ENCODE assay signal across 11 cellular contexts in the genomic region with DNA sequence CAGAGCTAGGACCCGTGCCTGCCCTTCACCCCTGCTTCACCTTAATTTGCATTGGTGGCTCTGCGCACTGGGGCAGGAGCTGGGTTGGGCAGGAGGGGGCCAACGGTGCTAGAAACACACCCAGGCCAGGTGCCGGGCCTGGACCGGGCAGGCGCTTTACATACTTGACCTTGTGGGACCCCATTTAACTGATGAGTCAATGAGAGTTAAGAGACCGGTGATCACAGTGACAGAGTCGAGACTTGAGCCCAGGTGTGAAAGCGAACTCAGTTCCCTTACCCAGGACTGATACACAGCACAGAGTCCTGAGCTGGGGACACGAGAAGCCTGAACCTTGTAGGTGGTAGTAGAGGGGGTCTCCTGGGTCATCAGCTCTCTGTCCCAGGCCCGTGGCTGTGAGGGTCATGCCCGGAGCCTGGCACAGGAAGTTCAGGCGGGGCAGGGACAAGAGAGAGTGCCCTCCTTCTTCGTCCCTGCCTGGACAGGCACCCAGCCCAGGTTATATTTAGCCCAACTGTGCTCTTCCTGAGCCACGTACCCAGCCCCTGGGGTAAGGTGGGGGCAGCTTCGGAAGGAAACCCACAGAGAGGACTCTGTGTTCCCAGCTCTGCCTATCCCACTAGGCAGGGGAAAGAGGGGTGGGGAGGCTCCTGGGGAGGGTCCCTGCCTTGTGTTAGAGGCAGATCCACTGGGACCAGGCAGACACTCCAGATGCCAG. TPM values are rescaled to one million over a fixed set of nuclear protein-coding genes. Genes with fewer than 3 reads are reported as not detected.
DNase-seq lines count a peak whose midpoint lies in the region; ATAC-seq, FAIRE-seq and TF ChIP-seq lines count a peak whose summit lies in the region.
"Had no signal": no experiment of that assay in that cellular context is flagged by ENCODE, and none has a peak within 500 bp of the region (broad histone marks: within the 10 kb centered on the region; RNA-seq: fewer than 3 reads in every experiment).

No MANE protein-coding gene starts in this region.

- peak; percentile 28 for DNase-seq in WERI-Rb-1
- DNase-seq in lower lobe of right lung, result no peak
- DNase-seq in NCI-H2029 (lab: John Stamatoyannopoulos, UW), result no peak
- no peak for DNase-seq in brain microvascular endothelial cell
- no peak for DNase-seq in frontal cortex (ENCODE audit: low spot score in 2 of 2)
- DNase-seq: activated effector memory CD4-positive, alpha-beta T cell treated with anti-CD3 and anti-CD28 coated beads, Interleukin-2, amount 50 U/mL, for 16 hours; hypothalamus; Karpas-422; NCI-H524 had no signal

- H3K4me3 ChIP-seq in DOHH2 (ENCODE audit: low read length) (peak overlapping the region; percentile 33), WERI-Rb-1 (ENCODE audit: low read depth, low read length) (no peak overlapping the region), lower lobe of right lung (peak overlapping the region; percentile 50), brain microvascular endothelial cell (ENCODE audit: low read depth, low read length) (no peak overlapping the region)

- no peak for TF ChIP-seq CTCF in DOHH2 (IDR thresholded peaks at IDR 0.05; ENCODE audit: low read depth, low read length, poor library complexity, severe bottlenecking)
- no peak for TF ChIP-seq CTCF in WERI-Rb-1 (IDR thresholded peaks at IDR 0.05; ENCODE audit: low read depth, low read length)
- no peak for TF ChIP-seq CTCF in lower lobe of right lung (IDR thresholded peaks at IDR 0.05)
- TF ChIP-seq CTCF in brain microvascular endothelial cell (IDR thresholded peaks at IDR 0.05; ENCODE audit: low read depth, low read length, missing control alignments), result no peak

- peak; percentile 48 to 54 for ATAC-seq in lower lobe of right lung

- H3K4me2 ChIP-seq in DOHH2 (ENCODE audit: low read length), result peak overlapping the region; percentile 66

- H3K9me2 ChIP-seq in DOHH2 (replicated peaks; ENCODE audit: control insufficient read depth, low read length), result no peaks in the 10 kb centered on the region

- no peak for FAIRE-seq in frontal cortex (lab: Jason Lieb, UNC)

- in situ Hi-C loops in brain microvascular endothelial cell (cut with HindIII; ENCODE audit: low pct_ligation_motif_present, low sequenced_read_pairs), result no loop called here

- H3K36me3 ChIP-seq in DOHH2 (ENCODE audit: control insufficient read depth, low read length) (no peaks in the 10 kb centered on the region), WERI-Rb-1 (no peaks in the 10 kb centered on the region), lower lobe of right lung (no peaks in the 10 kb centered on the region), brain microvascular endothelial cell (replicated peaks) (no peaks in the 10 kb centered on the region)
- H3K36me3 ChIP-seq: neutrophil had no signal

- intact Hi-C loops in lower lobe of right lung (cut with DNase I), result no loop called here

- peak overlapping the region; percentile 77 for H3K27ac ChIP-seq in DOHH2 (ENCODE audit: low read depth, low read length)
- H3K27ac ChIP-seq in WERI-Rb-1, result no peak overlapping the region
- H3K27ac ChIP-seq in lower lobe of right lung, result peak overlapping the region; percentile 77
- no peak overlapping the region for H3K27ac ChIP-seq in brain microvascular endothelial cell
- H3K27ac ChIP-seq: neutrophil had no signal

- H3K27me3 ChIP-seq in DOHH2 (ENCODE audit: control insufficient read depth, low read length) (no peaks in the 10 kb centered on the region), WERI-Rb-1 (ENCODE audit: insufficient read depth, low read depth, severe bottlenecking) (no peaks in the 10 kb centered on the region), lower lobe of right lung (ENCODE audit: low read depth) (no peaks in the 10 kb centered on the region), brain microvascular endothelial cell (replicated peaks) (no peaks in the 10 kb centered on the region)

- no peaks in the 10 kb centered on the region for H3K79me2 ChIP-seq in DOHH2 (ENCODE audit: control insufficient read depth, low read length)

- no peaks in the 10 kb centered on the region for H4K20me1 ChIP-seq in DOHH2 (ENCODE audit: control insufficient read depth, insufficient read depth, low read depth, low read length)

- H3F3A ChIP-seq in DOHH2 (ENCODE audit: control insufficient read depth, insufficient read depth), result peaks cover 10% of the 10 kb centered on the region

- H3K9me3 ChIP-seq in DOHH2 (ENCODE audit: control insufficient read depth, insufficient read depth, low read length), result no peaks in the 10 kb centered on the region
- no peaks in the 10 kb centered on the region for H3K9me3 ChIP-seq in WERI-Rb-1 (ENCODE audit: severe bottlenecking)
- no peaks in the 10 kb centered on the region for H3K9me3 ChIP-seq in lower lobe of right lung
- H3K9me3 ChIP-seq: neutrophil had no signal

- H3K4me1 ChIP-seq in DOHH2 (ENCODE audit: control insufficient read depth, low read length) (peaks cover 62% of the 10 kb centered on the region), lower lobe of right lung (peaks cover 37% of the 10 kb centered on the region)

RNA-seq across cellular contexts. Expression of a gene that starts 1.9 kb away (rescaled TPM):
- 51.5 TPM for total RNA-seq in lower lobe of right lung
- 1.2 TPM for total RNA-seq in frontal cortex

RNA-seq across cellular contexts. Expression of a gene that starts 14.5 kb away (rescaled TPM):
- 17.6 TPM for total RNA-seq in lower lobe of right lung
- 2.0 TPM for total RNA-seq in frontal cortex

RNA-seq across cellular contexts. Expression of a gene that starts 21.3 kb away (rescaled TPM):
- total RNA-seq in lower lobe of right lung (0.21 TPM), frontal cortex (not detected)

RNA-seq across cellular contexts. Expression of a gene that starts 32.9 kb away (rescaled TPM):
- total RNA-seq in lower lobe of right lung (30.7 TPM), frontal cortex (7.3 TPM)

RNA-seq across cellular contexts. Expression of a gene that starts 54.3 kb away (rescaled TPM):
- total RNA-seq in lower lobe of right lung, result 123 TPM
- total RNA-seq in frontal cortex, result 29.3 TPM

Comparison
In these comparisons a context has a peak if more than half of its experiments do, and no peak if none do; other contexts are left out.
1. H3K27ac ChIP-seq: peak in DOHH2 (single experiment) and lower lobe of right lung (single experiment); none in WERI-Rb-1 (single experiment) and brain microvascular endothelial cell (single experiment).
2. H3K4me3 ChIP-seq: peak in DOHH2 (single experiment) and lower lobe of right lung (single experiment); none in WERI-Rb-1 (single experiment) and brain microvascular endothelial cell (single experiment).
3. RNA of a gene that starts 1.9 kb away (total RNA-seq): 51.5 TPM in lower lobe of right lung (single experiment); 1.2 TPM in frontal cortex (single experiment); every median in the first group is over 10 times any median in the second.